ENCODE assay signal across 27 cellular contexts in genomic region chr11:1959786-1960185, GRCh38. TPM values are rescaled to one million over a fixed set of nuclear protein-coding genes. Genes with fewer than 3 reads are reported as not detected.
"Had no signal": no experiment of that assay in that cellular context is flagged by ENCODE, and none has a peak within 500 bp of the region (broad histone marks: within the 10 kb centered on the region; RNA-seq: fewer than 3 reads in every experiment).

No MANE protein-coding gene starts in this region.

- H3K4me3 Mint-ChIP-seq: activated CD8-positive, alpha-beta T cell treated with anti-CD3 and anti-CD28 coated beads, Interleukin-2, amount 10 ng/mL, durations not matched to agents 7 days and 5 days; activated naive CD4-positive, alpha-beta T cell treated with anti-CD3 and anti-CD28 coated beads, Interleukin-2, amount 50 U/mL, for 24 hours; activated T-cell treated with anti-CD3 and anti-CD28 coated beads, Interleukin-2, amount 50 U/mL, for 24 hours; nephron; T-helper 17 cell had no signal

- H3K4me1 ChIP-seq: body of pancreas, colonic mucosa, esophagus squamous epithelium, heart right ventricle, right atrium auricular region, upper lobe of left lung had no signal

- DNase-seq: activated CD8-positive, alpha-beta T cell treated with anti-CD3 and anti-CD28 coated beads, Interleukin-2, amount 10 ng/mL, durations not matched to agents 7 days and 5 days; activated T-cell treated with anti-CD3 and anti-CD28 coated beads, Interleukin-2, amount 50 U/mL, for 24 hours; anterior cingulate cortex; cerebellar nuclear complex; colonic mucosa; effector CD8-positive, alpha-beta T cell; esophagus squamous epithelium; foreskin melanocyte; mammary epithelial cell; stimulated activated naive CD4-positive, alpha-beta T cell; T-helper 17 cell; T1000; WERI-Rb-1 had no signal

- ATAC-seq: activated CD4-positive, CD25-positive, alpha-beta regulatory T cell treated with anti-CD3 and anti-CD28 coated beads, Interleukin-2, amount 50 U/mL, for 24 hours; activated CD8-positive, alpha-beta T cell treated with anti-CD3 and anti-CD28 coated beads, Interleukin-2, amount 10 ng/mL, durations not matched to agents 7 days and 5 days; body of pancreas; heart right ventricle; left lobe of liver; SK-N-SH treated with all-trans-retinoic acid at 6 μM for 48 hours; T-helper 17 cell had no signal

- H3K27ac ChIP-seq: body of pancreas, colonic mucosa, epithelial cell of prostate, esophagus squamous epithelium, heart right ventricle, right atrium auricular region, upper lobe of left lung, WERI-Rb-1 had no signal

- H3K4me1 Mint-ChIP-seq: activated naive CD4-positive, alpha-beta T cell treated with anti-CD3 and anti-CD28 coated beads, Interleukin-2, amount 50 U/mL, for 24 hours; nephron; T-helper 17 cell had no signal

- H3K9me3 ChIP-seq: body of pancreas, colonic mucosa, esophagus squamous epithelium, heart right ventricle, right atrium auricular region, upper lobe of left lung had no signal

- H3K36me3 ChIP-seq: colonic mucosa, esophagus squamous epithelium, heart right ventricle, right atrium auricular region, upper lobe of left lung, WERI-Rb-1 had no signal

- H3K27me3 Mint-ChIP-seq: activated naive CD4-positive, alpha-beta T cell treated with anti-CD3 and anti-CD28 coated beads, Interleukin-2, amount 50 U/mL, for 24 hours; activated T-cell treated with anti-CD3 and anti-CD28 coated beads, Interleukin-2, amount 50 U/mL, for 24 hours; T-helper 17 cell had no signal

- H3K27me3 ChIP-seq: body of pancreas, colonic mucosa, esophagus squamous epithelium, heart right ventricle, right atrium auricular region, upper lobe of left lung had no signal

- H3K27ac Mint-ChIP-seq: activated CD8-positive, alpha-beta T cell treated with anti-CD3 and anti-CD28 coated beads, Interleukin-2, amount 10 ng/mL, durations not matched to agents 7 days and 5 days; activated naive CD4-positive, alpha-beta T cell treated with anti-CD3 and anti-CD28 coated beads, Interleukin-2, amount 50 U/mL, for 24 hours; activated T-cell treated with anti-CD3 and anti-CD28 coated beads, Interleukin-2, amount 50 U/mL, for 24 hours; nephron; T-helper 17 cell had no signal

- H3K4me3 ChIP-seq: body of pancreas, colonic mucosa, esophagus squamous epithelium, heart right ventricle, right atrium auricular region, upper lobe of left lung had no signal

- H3K9me3 Mint-ChIP-seq: activated naive CD4-positive, alpha-beta T cell treated with anti-CD3 and anti-CD28 coated beads, Interleukin-2, amount 50 U/mL, for 24 hours; activated T-cell treated with anti-CD3 and anti-CD28 coated beads, Interleukin-2, amount 50 U/mL, for 24 hours; nephron had no signal

RNA-seq across cellular contexts. Expression of gene H19, which starts 37.9 kb away (rescaled TPM):
- total RNA-seq: activated CD8-positive, alpha-beta T cell treated with anti-CD3 and anti-CD28 coated beads, Interleukin-2, amount 10 ng/mL, durations not matched to agents 7 days and 5 days; T-helper 17 cell had no signal

RNA-seq across cellular contexts. Expression of gene TNNT3, which starts 40.3 kb away (rescaled TPM):
- total RNA-seq: dermis microvascular lymphatic vessel endothelial cell, glomerular endothelial cell, kidney epithelial cell, left lobe of liver, mammary epithelial cell, pulmonary artery endothelial cell had no signal
- polyA plus RNA-seq: mammary epithelial cell had no signal
